20 cellular contexts compared by ENCODE assay signal in genomic region chr2:111944536-111945210, GRCh38. TPM values are rescaled to one million over a fixed set of nuclear protein-coding genes. Genes with fewer than 3 reads are reported as not detected.
A peak's percentile ranks its signal among the peaks of the same experiment; 100 is the strongest.
DNase-seq lines count a peak whose midpoint lies in the region; ATAC-seq and TF ChIP-seq lines count a peak whose summit lies in the region.
"Had no signal": no experiment of that assay in that cellular context is flagged by ENCODE, and none has a peak within 500 bp of the region (broad histone marks: within the 10 kb centered on the region; RNA-seq: fewer than 3 reads in every experiment).

No MANE protein-coding gene starts in this region.

- no peak overlapping the region for H3K9ac ChIP-seq in rectal smooth muscle tissue (ENCODE audit: low read length)

- H3K36me3 Mint-ChIP-seq in activated CD4-positive, alpha-beta memory T cell treated with anti-CD3 and anti-CD28 coated beads, Interleukin-2, amount 10 ng/mL, durations not matched to agents 7 days and 5 days (ENCODE audit: low read depth): no peaks in the 10 kb centered on the region
- H3K36me3 Mint-ChIP-seq in activated CD4-positive, alpha-beta memory T cell treated with anti-CD3 and anti-CD28 coated beads for 36 hours: no peaks in the 10 kb centered on the region
- H3K36me3 Mint-ChIP-seq in activated T-helper 17 cell treated with anti-CD3 and anti-CD28 coated beads, Interleukin-2, amount 50 U/mL, for 72 hours (ENCODE audit: low read depth): no peaks in the 10 kb centered on the region

- peaks cover 2% of the 10 kb centered on the region for H3K36me3 ChIP-seq in rectal smooth muscle tissue (ENCODE audit: control insufficient read depth, insufficient read depth, low read length)
- H3K36me3 ChIP-seq: HAP-1 had no signal

- POLR2A ChIA-PET in activated CD4-positive, alpha-beta memory T cell treated with anti-CD3 and anti-CD28 coated beads, Interleukin-2, amount 10 ng/mL, durations not matched to agents 7 days and 5 days (lab: Charles Lee): no interaction called here
- POLR2A ChIA-PET in activated CD4-positive, alpha-beta memory T cell treated with anti-CD3 and anti-CD28 coated beads for 36 hours (lab: Charles Lee): no interaction called here

- H3K9me3 Mint-ChIP-seq in activated CD4-positive, alpha-beta memory T cell treated with anti-CD3 and anti-CD28 coated beads, Interleukin-2, amount 10 ng/mL, durations not matched to agents 7 days and 5 days: no peaks in the 10 kb centered on the region
- H3K9me3 Mint-ChIP-seq in activated CD4-positive, alpha-beta memory T cell treated with anti-CD3 and anti-CD28 coated beads for 36 hours: no peaks in the 10 kb centered on the region
- no peaks in the 10 kb centered on the region for H3K9me3 Mint-ChIP-seq in activated T-helper 17 cell treated with anti-CD3 and anti-CD28 coated beads, Interleukin-2, amount 50 U/mL, for 72 hours
- H3K9me3 Mint-ChIP-seq: activated naive CD4-positive, alpha-beta T cell treated with anti-CD3 and anti-CD28 coated beads for 36 hours had no signal

- intact Hi-C loops in activated CD4-positive, alpha-beta memory T cell treated with anti-CD3 and anti-CD28 coated beads for 36 hours (cut with micrococcal nuclease): no loop called here
- intact Hi-C loops in posterior vena cava (cut with DNase I): no loop called here

- H3K27ac ChIP-seq in rectal smooth muscle tissue (ENCODE audit: low read depth, low read length): peak overlapping the region; percentile 35
- H3K27ac ChIP-seq: HL-60, left lung had no signal

- H3K4me1 ChIP-seq in rectal smooth muscle tissue (ENCODE audit: control insufficient read depth, insufficient read depth, low read length): peaks cover 16% of the 10 kb centered on the region
- H3K4me1 ChIP-seq: HAP-1 had no signal

- H3K4me3 Mint-ChIP-seq in activated CD4-positive, alpha-beta memory T cell treated with anti-CD3 and anti-CD28 coated beads, Interleukin-2, amount 10 ng/mL, durations not matched to agents 7 days and 5 days: no peak overlapping the region
- no peak overlapping the region for H3K4me3 Mint-ChIP-seq in activated CD4-positive, alpha-beta memory T cell treated with anti-CD3 and anti-CD28 coated beads for 36 hours
- H3K4me3 Mint-ChIP-seq in activated T-helper 17 cell treated with anti-CD3 and anti-CD28 coated beads, Interleukin-2, amount 50 U/mL, for 72 hours: no peak overlapping the region
- H3K4me3 Mint-ChIP-seq: activated naive CD4-positive, alpha-beta T cell treated with anti-CD3 and anti-CD28 coated beads for 36 hours; brain had no signal

- no peak overlapping the region for H3K27ac Mint-ChIP-seq in activated CD4-positive, alpha-beta memory T cell treated with anti-CD3 and anti-CD28 coated beads, Interleukin-2, amount 10 ng/mL, durations not matched to agents 7 days and 5 days
- no peak overlapping the region for H3K27ac Mint-ChIP-seq in activated CD4-positive, alpha-beta memory T cell treated with anti-CD3 and anti-CD28 coated beads for 36 hours
- H3K27ac Mint-ChIP-seq in activated T-helper 17 cell treated with anti-CD3 and anti-CD28 coated beads, Interleukin-2, amount 50 U/mL, for 72 hours: no peak overlapping the region
- H3K27ac Mint-ChIP-seq: activated naive CD4-positive, alpha-beta T cell treated with anti-CD3 and anti-CD28 coated beads for 36 hours; brain had no signal

- DNase-seq in activated CD4-positive, alpha-beta memory T cell treated with anti-CD3 and anti-CD28 coated beads, Interleukin-2, amount 10 ng/mL, durations not matched to agents 7 days and 5 days: peak; percentile 18
- DNase-seq in activated CD4-positive, alpha-beta memory T cell treated with anti-CD3 and anti-CD28 coated beads for 36 hours: no peak
- DNase-seq in LNCaP clone FGC (ENCODE audit: low read depth) (peak; percentile 95), posterior vena cava (ENCODE audit: low spot score) (no peak)
- DNase-seq: activated CD4-positive, CD25-positive, alpha-beta regulatory T cell; activated CD8-positive, alpha-beta memory T cell treated with anti-CD3 and anti-CD28 coated beads, Interleukin-2, amount 50 U/mL, for 4 hours; activated naive CD4-positive, alpha-beta T cell treated with anti-CD3 and anti-CD28 coated beads for 36 hours; left lung; NCI-H1436; SHP77 treated with DMSO at 0.1 percent for 48 hours; stimulated activated CD4-positive, alpha-beta T cell treated with anti-CD3 and anti-CD28 coated beads, Interleukin-4, amount 100 ng/mL, for 1 hour had no signal

- H3K27me3 ChIP-seq in rectal smooth muscle tissue (ENCODE audit: control insufficient read depth, insufficient read depth, low read length): no peaks in the 10 kb centered on the region
- H3K27me3 ChIP-seq: left lung had no signal

- ATAC-seq in activated T-helper 17 cell treated with anti-CD3 and anti-CD28 coated beads, Interleukin-2, amount 50 U/mL, for 72 hours (replicated peaks): peak; percentile 32
- no peak for ATAC-seq in GM18873 (IDR thresholded peaks at IDR 0.05; ENCODE audit: low FRiP score, unreplicated experiment)
- no peak for ATAC-seq in SK-N-SH treated with all-trans-retinoic acid at 6 μM for 48 hours
- ATAC-seq: left lung had no signal

- H3K4me3 ChIP-seq in LNCaP clone FGC (ENCODE audit: low read depth, low read length) (no peak overlapping the region), rectal smooth muscle tissue (ENCODE audit: low read length) (no peak overlapping the region)
- H3K4me3 ChIP-seq: coronary artery, HAP-1, left lung, thoracic aorta had no signal

- CTCF ChIA-PET in activated CD4-positive, alpha-beta memory T cell treated with anti-CD3 and anti-CD28 coated beads, Interleukin-2, amount 10 ng/mL, durations not matched to agents 7 days and 5 days (lab: Charles Lee): interaction anchor here (0.7 kb wide), 1 partner anchor 583 kb away, joined by 8 read pairs; no protein-coding TSS in a partner anchor
- CTCF ChIA-PET in activated CD4-positive, alpha-beta memory T cell treated with anti-CD3 and anti-CD28 coated beads for 36 hours (lab: Charles Lee): no interaction called here

- peaks cover 18% of the 10 kb centered on the region for H3K27me3 Mint-ChIP-seq in activated CD4-positive, alpha-beta memory T cell treated with anti-CD3 and anti-CD28 coated beads, Interleukin-2, amount 10 ng/mL, durations not matched to agents 7 days and 5 days
- peaks cover 18% of the 10 kb centered on the region for H3K27me3 Mint-ChIP-seq in activated CD4-positive, alpha-beta memory T cell treated with anti-CD3 and anti-CD28 coated beads for 36 hours
- H3K27me3 Mint-ChIP-seq in activated T-helper 17 cell treated with anti-CD3 and anti-CD28 coated beads, Interleukin-2, amount 50 U/mL, for 72 hours: peaks cover 19% of the 10 kb centered on the region

- TF ChIP-seq CTCF in LNCaP clone FGC (IDR thresholded peaks at IDR 0.05; ENCODE audit: control insufficient read depth, extremely low read depth, insufficient read depth): no peak

- no peaks in the 10 kb centered on the region for H3K4me1 Mint-ChIP-seq in activated CD4-positive, alpha-beta memory T cell treated with anti-CD3 and anti-CD28 coated beads, Interleukin-2, amount 10 ng/mL, durations not matched to agents 7 days and 5 days
- no peaks in the 10 kb centered on the region for H3K4me1 Mint-ChIP-seq in activated CD4-positive, alpha-beta memory T cell treated with anti-CD3 and anti-CD28 coated beads for 36 hours (ENCODE audit: low read depth)
- no peaks in the 10 kb centered on the region for H3K4me1 Mint-ChIP-seq in activated T-helper 17 cell treated with anti-CD3 and anti-CD28 coated beads, Interleukin-2, amount 50 U/mL, for 72 hours

TF ChIP-seq in SK-N-SH treated with all-trans-retinoic acid at 6 μM for 48 hours, 23 proteins besides CTCF, POLR2A, EP300 and RAD21 (continues in another document):
- TF ChIP-seq ZC3H10 (CRISPR knock-in tag; IDR thresholded peaks at IDR 0.05) (no peak), ISL1 (CRISPR knock-in tag; IDR thresholded peaks at IDR 0.05) (no peak), ZNF8 (CRISPR knock-in tag; IDR thresholded peaks at IDR 0.05) (no peak), ZFP30 (CRISPR knock-in tag; IDR thresholded peaks at IDR 0.05) (no peak), RARB (CRISPR knock-in tag; IDR thresholded peaks at IDR 0.05) (no peak), CREB5 (CRISPR knock-in tag; IDR thresholded peaks at IDR 0.05; ENCODE audit: low read depth) (no peak)
- TF ChIP-seq, protein P1, sequence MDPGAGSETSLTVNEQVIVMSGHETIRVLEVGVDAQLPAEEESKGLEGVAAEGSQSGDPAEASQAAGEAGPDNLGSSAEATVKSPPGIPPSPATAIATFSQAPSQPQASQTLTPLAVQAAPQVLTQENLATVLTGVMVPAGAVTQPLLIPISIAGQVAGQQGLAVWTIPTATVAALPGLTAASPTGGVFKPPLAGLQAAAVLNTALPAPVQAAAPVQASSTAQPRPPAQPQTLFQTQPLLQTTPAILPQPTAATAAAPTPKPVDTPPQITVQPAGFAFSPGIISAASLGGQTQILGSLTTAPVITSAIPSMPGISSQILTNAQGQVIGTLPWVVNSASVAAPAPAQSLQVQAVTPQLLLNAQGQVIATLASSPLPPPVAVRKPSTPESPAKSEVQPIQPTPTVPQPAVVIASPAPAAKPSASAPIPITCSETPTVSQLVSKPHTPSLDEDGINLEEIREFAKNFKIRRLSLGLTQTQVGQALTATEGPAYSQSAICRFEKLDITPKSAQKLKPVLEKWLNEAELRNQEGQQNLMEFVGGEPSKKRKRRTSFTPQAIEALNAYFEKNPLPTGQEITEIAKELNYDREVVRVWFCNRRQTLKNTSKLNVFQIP (CRISPR knock-in tag; IDR thresholded peaks at IDR 0.05; ENCODE audit: borderline replicate concordance, low read depth): no peak

RNA-seq across cellular contexts. Expression of gene MERTK, which starts 46.3 kb away (rescaled TPM):
- under 1 TPM; 0.20 to 0.35 TPM for total RNA-seq in activated CD4-positive, alpha-beta memory T cell treated with anti-CD3 and anti-CD28 coated beads, Interleukin-2, amount 10 ng/mL, durations not matched to agents 7 days and 5 days
- 1 to 10 TPM; 1.0 to 1.2 TPM for total RNA-seq in activated CD4-positive, alpha-beta memory T cell treated with anti-CD3 and anti-CD28 coated beads for 36 hours
- total RNA-seq in activated T-helper 17 cell treated with anti-CD3 and anti-CD28 coated beads, Interleukin-2, amount 50 U/mL, for 72 hours: under 1 TPM; 0.43 to 0.87 TPM
- 10 to 100 TPM; 34.2 to 37.5 TPM for total RNA-seq in posterior vena cava

Comparison
In these comparisons a context has a peak if more than half of its experiments do, and no peak if none do; other contexts are left out.
1. DNase-seq: peak in activated CD4-positive, alpha-beta memory T cell treated with anti-CD3 and anti-CD28 coated beads, Interleukin-2, amount 10 ng/mL, durations not matched to agents 7 days and 5 days (single experiment) and LNCaP clone FGC (single experiment); none in activated CD4-positive, alpha-beta memory T cell treated with anti-CD3 and anti-CD28 coated beads for 36 hours (single experiment) and posterior vena cava (single experiment).
2. RNA of gene MERTK, which starts 46.3 kb away (total RNA-seq): 34.2 to 37.5 TPM in posterior vena cava; 1.0 to 1.2 TPM in activated CD4-positive, alpha-beta memory T cell treated with anti-CD3 and anti-CD28 coated beads for 36 hours, 0.43 to 0.87 TPM in activated T-helper 17 cell treated with anti-CD3 and anti-CD28 coated beads, Interleukin-2, amount 50 U/mL, for 72 hours and 0.20 to 0.35 TPM in activated CD4-positive, alpha-beta memory T cell treated with anti-CD3 and anti-CD28 coated beads, Interleukin-2, amount 10 ng/mL, durations not matched to agents 7 days and 5 days; every median in the first group is over 10 times any median in the second.